In the genomic region with DNA sequence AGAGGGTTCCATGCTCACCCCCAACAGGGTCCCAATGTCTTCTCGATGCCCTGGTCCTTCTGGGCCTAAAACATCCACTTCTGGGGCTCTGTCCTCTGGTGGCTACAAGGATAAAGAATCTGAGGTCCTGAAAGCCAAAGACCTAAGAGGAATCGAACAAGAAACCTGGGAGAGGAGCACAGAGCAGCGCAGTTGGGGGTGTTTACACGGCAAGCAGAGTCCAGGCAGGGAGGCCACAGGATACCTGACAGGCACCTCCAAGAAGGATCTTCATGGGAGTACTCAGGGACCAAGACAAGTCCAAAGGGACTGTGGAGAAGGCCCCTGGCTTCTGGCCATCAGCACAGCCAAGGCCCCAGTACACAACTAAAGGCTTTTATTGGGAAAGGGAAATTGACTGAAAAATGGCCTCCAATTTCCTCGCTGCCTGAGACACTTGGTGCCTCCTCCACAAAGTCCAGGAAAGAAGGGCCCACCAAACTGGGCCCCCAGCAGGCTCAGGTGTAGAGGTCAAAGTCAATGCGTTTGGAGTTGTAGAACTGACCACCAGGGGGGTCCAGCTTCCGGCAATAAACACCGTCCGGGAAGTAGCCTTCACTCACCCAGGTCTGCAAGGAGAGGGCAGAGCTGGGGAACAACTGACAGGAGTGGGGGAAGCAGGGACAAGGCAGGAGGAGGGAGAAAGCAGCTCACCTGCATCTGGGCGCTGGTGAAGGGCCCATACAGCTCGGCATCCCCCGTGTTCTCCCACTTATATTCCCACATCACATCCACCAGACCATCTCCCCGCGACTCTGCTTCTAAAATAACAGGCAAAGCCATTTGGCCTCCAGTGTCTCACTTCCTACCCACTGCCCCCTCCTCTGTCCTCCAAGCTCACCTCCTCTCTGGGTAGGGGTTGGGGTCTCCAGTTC, we compare ENCODE assay signal across 11 cellular contexts. TPM values are rescaled to one million over a fixed set of nuclear protein-coding genes. Genes with fewer than 3 reads are reported as not detected.
A peak's percentile ranks its signal among the peaks of the same experiment; 100 is the strongest.
DNase-seq lines count a peak whose midpoint lies in the region; ATAC-seq and TF ChIP-seq lines count a peak whose summit lies in the region.
"Had no signal": no experiment of that assay in that cellular context is flagged by ENCODE, and none has a peak within 500 bp of the region (broad histone marks: within the 10 kb centered on the region; RNA-seq: fewer than 3 reads in every experiment).

No MANE protein-coding gene starts in this region.

- peak overlapping the region in 1 of 2 experiments; percentile 9; a peak in 1 of 4 replicates for H3K4me3 ChIP-seq in SK-N-SH (ENCODE audit: low read depth in 2 of 2, low read length in 1 of 2)
- H3K4me3 ChIP-seq in spleen: no peak overlapping the region
- H3K4me3 ChIP-seq: Peyer's patch had no signal

- H3K4me3 Mint-ChIP-seq in activated T-helper 1 cell treated with anti-CD3 and anti-CD28 coated beads, Interleukin-12 subunit alpha, Interleukin-12 subunit beta, Interleukin-2, Interleukin-4 antibody, amounts not matched to agents 30 ng/mL and 10 ng/mL and 1 ng/mL, durations not matched to agents 14 hours and 24 hours and 36 hours: peak overlapping the region; percentile 53
- peak overlapping the region; percentile 17 to 47 (median 43) for H3K4me3 Mint-ChIP-seq in immature natural killer cell

- no peaks in the 10 kb centered on the region for H3K9me3 ChIP-seq in SK-N-SH
- H3K9me3 ChIP-seq in spleen: no peaks in the 10 kb centered on the region
- H3K9me3 ChIP-seq: Peyer's patch had no signal

- peaks cover 34 to 38% of the 10 kb centered on the region in 2 experiments for H3K4me1 ChIP-seq in SK-N-SH (ENCODE audit: control insufficient read depth in 1 of 2, insufficient read depth in 2 of 2, low read depth in 1 of 2, low read length in 1 of 2)
- H3K4me1 ChIP-seq in spleen: peaks cover 22 to 86% (median 66%) of the 10 kb centered on the region in 6 donors

- no peak for TF ChIP-seq EP300 in SK-N-SH (IDR thresholded peaks at IDR 0.05; ENCODE audit: borderline replicate concordance in 1 of 2, low read depth in 1 of 2, low read length in 1 of 2)

- no peaks in the 10 kb centered on the region for H3K9me3 Mint-ChIP-seq in activated T-helper 1 cell treated with anti-CD3 and anti-CD28 coated beads, Interleukin-12 subunit alpha, Interleukin-12 subunit beta, Interleukin-2, Interleukin-4 antibody, amounts not matched to agents 30 ng/mL and 10 ng/mL and 1 ng/mL, durations not matched to agents 14 hours and 24 hours and 36 hours
- no peaks in the 10 kb centered on the region for H3K9me3 Mint-ChIP-seq in immature natural killer cell

- H3K36me3 ChIP-seq in SK-N-SH (replicated peaks in 1 of 2; ENCODE audit: control insufficient read depth in 1 of 2, insufficient read depth in 2 of 2, low read length in 1 of 2): peaks cover 22 to 45% of the 10 kb centered on the region in 2 experiments
- H3K36me3 ChIP-seq in spleen: peaks cover 0 to 65% (median 42%) of the 10 kb centered on the region in 6 donors

- no peak for TF ChIP-seq RAD21 in SK-N-SH (IDR thresholded peaks at IDR 0.05; ENCODE audit: low read length)

- TF ChIP-seq POLR2A in spleen (IDR thresholded peaks at IDR 0.05): no peak

- H3K27ac ChIP-seq in SK-N-SH (ENCODE audit: low read depth in 2 of 2, low read length in 1 of 2) (peak overlapping the region; percentile 24 to 99; a peak in 2 of 4 replicates), spleen (peak overlapping the region in 5 of 8 donors; percentile 2 to 98 (median 93))

- WGBS in SK-N-SH (ENCODE audit: low lambda C conversion rate): 81% methylated on average over 14 of the region's 14 CpGs
- 88 to 93% (median 88%) methylated on average over 14 of the region's 14 CpGs for WGBS in spleen, 5 donors

- intact Hi-C loops in activated T-helper 1 cell treated with anti-CD3 and anti-CD28 coated beads, Interleukin-12 subunit alpha, Interleukin-12 subunit beta, Interleukin-2, Interleukin-4 antibody, amounts not matched to agents 30 ng/mL and 10 ng/mL and 1 ng/mL, durations not matched to agents 14 hours and 24 hours and 36 hours (cut with micrococcal nuclease): no loop called here
- intact Hi-C loops in spleen (cut with DNase I; ENCODE audit: low total_unique reads): loop anchor here (5.0 kb wide), 1 partner anchor 50 kb away; no protein-coding TSS in a partner anchor

- peaks cover 47% of the 10 kb centered on the region for H3K36me3 Mint-ChIP-seq in activated T-helper 1 cell treated with anti-CD3 and anti-CD28 coated beads, Interleukin-12 subunit alpha, Interleukin-12 subunit beta, Interleukin-2, Interleukin-4 antibody, amounts not matched to agents 30 ng/mL and 10 ng/mL and 1 ng/mL, durations not matched to agents 14 hours and 24 hours and 36 hours (ENCODE audit: low read depth)
- H3K36me3 Mint-ChIP-seq in immature natural killer cell: peaks cover 0 to 27% (median 4%) of the 10 kb centered on the region in 3 donors

- peaks cover 26% of the 10 kb centered on the region for H3K79me2 ChIP-seq in SK-N-SH (ENCODE audit: insufficient read depth)

- no peak for ATAC-seq in SK-N-SH treated with all-trans-retinoic acid at 6 μM for 48 hours
- ATAC-seq in esophagus mucosa: no peak

- peak; percentile 46 for DNase-seq in SK-N-SH
- DNase-seq in activated T-helper 1 cell treated with anti-CD3 and anti-CD28 coated beads, Interleukin-12 subunit alpha, Interleukin-12 subunit beta, Interleukin-2, Interleukin-4 antibody, amounts not matched to agents 30 ng/mL and 10 ng/mL and 1 ng/mL, durations not matched to agents 14 hours and 24 hours and 36 hours (ENCODE audit: low spot score): no peak
- no peak for DNase-seq in immature natural killer cell
- DNase-seq in spleen: peak; percentile 40
- DNase-seq in SHP77 treated with DMSO at 0.1 percent for 48 hours (lab: John Stamatoyannopoulos, UW): no peak
- no peak for DNase-seq in LoVo (ENCODE audit: low spot score)
- DNase-seq: 8988T; stimulated activated CD4-positive, alpha-beta T cell treated with anti-CD3 and anti-CD28 coated beads, Interleukin-2, amount 100 ng/mL, for 48 hours had no signal

- no peak overlapping the region for H2AFZ ChIP-seq in SK-N-SH (ENCODE audit: low read depth)

- peak overlapping the region; percentile 27; the same call in 1 of the 2 replicates for H3K9ac ChIP-seq in SK-N-SH

- H3K27me3 ChIP-seq in SK-N-SH (ENCODE audit: insufficient read depth) (no peaks in the 10 kb centered on the region), spleen (replicated peaks in 1 of 7) (no peaks in the 10 kb centered on the region)
- H3K27me3 ChIP-seq: Peyer's patch had no signal

- CTCF ChIA-PET in SK-N-SH (lab: Yijun Ruan, JAX): interaction anchor here (1.1 to 3.6 kb wide), 5 partner anchors 13 to 95 kb away, joined by 3 to 23 read pairs (median 7); partner anchors contain the start of gene ZNF771

- peak; percentile 46 for TF ChIP-seq CTCF in SK-N-SH (IDR thresholded peaks at IDR 0.05)
- TF ChIP-seq CTCF in spleen (IDR thresholded peaks at IDR 0.05 in 8 of 11, conservative IDR thresholded peaks at IDR 0.05 in 3 of 11): peak in 1 of 11 experiments; percentile 6

- H3F3A ChIP-seq in SK-N-SH (replicated peaks; ENCODE audit: insufficient read depth): peaks cover 13% of the 10 kb centered on the region

- H3K27me3 Mint-ChIP-seq in activated T-helper 1 cell treated with anti-CD3 and anti-CD28 coated beads, Interleukin-12 subunit alpha, Interleukin-12 subunit beta, Interleukin-2, Interleukin-4 antibody, amounts not matched to agents 30 ng/mL and 10 ng/mL and 1 ng/mL, durations not matched to agents 14 hours and 24 hours and 36 hours (ENCODE audit: insufficient read depth): no peaks in the 10 kb centered on the region
- H3K27me3 Mint-ChIP-seq in immature natural killer cell (ENCODE audit: low read depth in 3 of 3): peaks cover 8 to 29% (median 22%) of the 10 kb centered on the region in 3 donors

- H3K9me2 ChIP-seq in SK-N-SH: no peaks in the 10 kb centered on the region

- POLR2A ChIA-PET in SK-N-SH (lab: Yijun Ruan, JAX): no interaction called here

- H4K20me1 ChIP-seq in SK-N-SH (ENCODE audit: insufficient read depth): peaks cover 21% of the 10 kb centered on the region

- peaks cover 54% of the 10 kb centered on the region for H3K4me1 Mint-ChIP-seq in activated T-helper 1 cell treated with anti-CD3 and anti-CD28 coated beads, Interleukin-12 subunit alpha, Interleukin-12 subunit beta, Interleukin-2, Interleukin-4 antibody, amounts not matched to agents 30 ng/mL and 10 ng/mL and 1 ng/mL, durations not matched to agents 14 hours and 24 hours and 36 hours (ENCODE audit: low read depth)
- H3K4me1 Mint-ChIP-seq in immature natural killer cell: peaks cover 72 to 75% of the 10 kb centered on the region in 2 donors

- H3K27ac Mint-ChIP-seq in activated T-helper 1 cell treated with anti-CD3 and anti-CD28 coated beads, Interleukin-12 subunit alpha, Interleukin-12 subunit beta, Interleukin-2, Interleukin-4 antibody, amounts not matched to agents 30 ng/mL and 10 ng/mL and 1 ng/mL, durations not matched to agents 14 hours and 24 hours and 36 hours: no peak overlapping the region
- peak overlapping the region; percentile 14 to 76 (median 47) for H3K27ac Mint-ChIP-seq in immature natural killer cell

- peak overlapping the region; percentile 96 for H3K4me2 ChIP-seq in SK-N-SH

RNA-seq across cellular contexts. Expression of gene CD2BP2, which starts 2.4 kb away (rescaled TPM):
- polyA plus RNA-seq in SK-N-SH (2012; rRNA removed) (80.8 and 85.3 TPM in 2 replicates), immature natural killer cell (10 to 100 TPM; 39.9 to 54.3 (median 42.9) TPM), spleen (10 to 100 TPM; 27.8 to 42.9 (median 42.9) TPM)
- polyA plus RNA-seq in SK-N-SH (2012; cell fraction: cytosol; rRNA removed): 64.7 and 70.5 TPM in 2 replicates
- 202 and 222 TPM in 2 replicates for polyA plus RNA-seq in SK-N-SH (2012; cell fraction: nucleus; rRNA removed)
- 100 and 104 TPM in 2 replicates for total RNA-seq in activated T-helper 1 cell treated with anti-CD3 and anti-CD28 coated beads, Interleukin-12 subunit alpha, Interleukin-12 subunit beta, Interleukin-2, Interleukin-4 antibody, amounts not matched to agents 30 ng/mL and 10 ng/mL and 1 ng/mL, durations not matched to agents 14 hours and 24 hours and 36 hours
- total RNA-seq in spleen (10 to 100 TPM; 33.9 to 60.0 (median 55.8) TPM), esophagus mucosa (44.3 TPM)

RNA-seq across cellular contexts. Expression of gene TBC1D10B, which starts 17.5 kb away (rescaled TPM):
- polyA plus RNA-seq in SK-N-SH (2012; rRNA removed) (15.7 and 20.5 TPM in 2 replicates), immature natural killer cell (10 to 100 TPM in 2 of 3 donors, 1 to 10 TPM in 1; 9.5 to 18.5 (median 10.1) TPM), spleen (10 to 100 TPM; 17.3 to 33.3 (median 22.5) TPM)
- 9.0 and 13.6 TPM in 2 replicates for polyA plus RNA-seq in SK-N-SH (2012; cell fraction: cytosol; rRNA removed)
- polyA plus RNA-seq in SK-N-SH (2012; cell fraction: nucleus; rRNA removed): 41.2 and 55.4 TPM in 2 replicates
- 68.9 and 73.6 TPM in 2 replicates for total RNA-seq in activated T-helper 1 cell treated with anti-CD3 and anti-CD28 coated beads, Interleukin-12 subunit alpha, Interleukin-12 subunit beta, Interleukin-2, Interleukin-4 antibody, amounts not matched to agents 30 ng/mL and 10 ng/mL and 1 ng/mL, durations not matched to agents 14 hours and 24 hours and 36 hours
- total RNA-seq in spleen (10 to 100 TPM; 32.5 to 50.4 (median 45.8) TPM), esophagus mucosa (25.3 TPM)

RNA-seq across cellular contexts. Expression of gene MYL11, which starts 21.9 kb away (rescaled TPM):
- polyA plus RNA-seq in SK-N-SH (2012; rRNA removed) (0.23 TPM in 1 of 2 replicates, not detected in the other), immature natural killer cell (10 to 100 TPM; 10.9 to 22.2 (median 18.7) TPM), spleen (1 to 10 TPM; 2.7 to 4.3 (median 2.8) TPM)
- not detected in 2 replicates for polyA plus RNA-seq in SK-N-SH (2012; cell fraction: cytosol; rRNA removed)
- 0.08 and 0.65 TPM in 2 replicates for polyA plus RNA-seq in SK-N-SH (2012; cell fraction: nucleus; rRNA removed)
- 2.0 and 2.7 TPM in 2 replicates for total RNA-seq in activated T-helper 1 cell treated with anti-CD3 and anti-CD28 coated beads, Interleukin-12 subunit alpha, Interleukin-12 subunit beta, Interleukin-2, Interleukin-4 antibody, amounts not matched to agents 30 ng/mL and 10 ng/mL and 1 ng/mL, durations not matched to agents 14 hours and 24 hours and 36 hours
- total RNA-seq in spleen (1 to 10 TPM in 1 of 7 donors, not detected in 6; 1.4 TPM), esophagus mucosa (2.2 TPM)
- total RNA-seq: Peyer's patch had no signal

RNA-seq across cellular contexts. Expression of gene SEPTIN1, which starts 29.6 kb away (rescaled TPM):
- 0.13 and 0.25 TPM in 2 replicates for polyA plus RNA-seq in SK-N-SH (2012; rRNA removed)
- polyA plus RNA-seq in SK-N-SH (2012; cell fraction: cytosol; rRNA removed): 0.35 and 0.43 TPM in 2 replicates
- 0.76 and 0.94 TPM in 2 replicates for polyA plus RNA-seq in SK-N-SH (2012; cell fraction: nucleus; rRNA removed)
- total RNA-seq in activated T-helper 1 cell treated with anti-CD3 and anti-CD28 coated beads, Interleukin-12 subunit alpha, Interleukin-12 subunit beta, Interleukin-2, Interleukin-4 antibody, amounts not matched to agents 30 ng/mL and 10 ng/mL and 1 ng/mL, durations not matched to agents 14 hours and 24 hours and 36 hours: 195 and 200 TPM in 2 replicates
- 100 to 1,000 TPM; 155 to 213 (median 161) TPM for polyA plus RNA-seq in immature natural killer cell
- 100 to 1,000 TPM in 1 of 7 donors, 10 to 100 TPM in 6; 38.5 to 105 (median 72.4) TPM for total RNA-seq in spleen
- 100 to 1,000 TPM; 154 to 199 (median 179) TPM for polyA plus RNA-seq in spleen
- total RNA-seq in esophagus mucosa: 2.4 TPM

RNA-seq across cellular contexts. Expression of gene ZNF48, which starts 42.5 kb away (rescaled TPM):
- polyA plus RNA-seq in SK-N-SH (2012; rRNA removed) (7.9 and 8.8 TPM in 2 replicates), immature natural killer cell (1 to 10 TPM; 4.2 to 9.3 (median 5.7) TPM), spleen (1 to 10 TPM; 2.7 to 5.7 (median 3.5) TPM)
- polyA plus RNA-seq in SK-N-SH (2012; cell fraction: cytosol; rRNA removed): 7.3 and 7.6 TPM in 2 replicates
- polyA plus RNA-seq in SK-N-SH (2012; cell fraction: nucleus; rRNA removed): 14.8 and 17.0 TPM in 2 replicates
- total RNA-seq in activated T-helper 1 cell treated with anti-CD3 and anti-CD28 coated beads, Interleukin-12 subunit alpha, Interleukin-12 subunit beta, Interleukin-2, Interleukin-4 antibody, amounts not matched to agents 30 ng/mL and 10 ng/mL and 1 ng/mL, durations not matched to agents 14 hours and 24 hours and 36 hours: 20.2 and 21.4 TPM in 2 replicates
- total RNA-seq in spleen (10 to 100 TPM in 3 of 7 donors, 1 to 10 TPM in 4; 7.1 to 10.4 (median 9.5) TPM), esophagus mucosa (2.6 TPM)

Comparison
In these comparisons a context has a peak if more than half of its experiments do, and no peak if none do; other contexts are left out.
1. DNase-seq: peak in SK-N-SH (single experiment) and spleen (single experiment); none in activated T-helper 1 cell treated with anti-CD3 and anti-CD28 coated beads, Interleukin-12 subunit alpha, Interleukin-12 subunit beta, Interleukin-2, Interleukin-4 antibody, amounts not matched to agents 30 ng/mL and 10 ng/mL and 1 ng/mL, durations not matched to agents 14 hours and 24 hours and 36 hours (single experiment), immature natural killer cell (0 of 3), SHP77 treated with DMSO at 0.1 percent for 48 hours (single experiment) and LoVo (single experiment).